In the genomic region with DNA sequence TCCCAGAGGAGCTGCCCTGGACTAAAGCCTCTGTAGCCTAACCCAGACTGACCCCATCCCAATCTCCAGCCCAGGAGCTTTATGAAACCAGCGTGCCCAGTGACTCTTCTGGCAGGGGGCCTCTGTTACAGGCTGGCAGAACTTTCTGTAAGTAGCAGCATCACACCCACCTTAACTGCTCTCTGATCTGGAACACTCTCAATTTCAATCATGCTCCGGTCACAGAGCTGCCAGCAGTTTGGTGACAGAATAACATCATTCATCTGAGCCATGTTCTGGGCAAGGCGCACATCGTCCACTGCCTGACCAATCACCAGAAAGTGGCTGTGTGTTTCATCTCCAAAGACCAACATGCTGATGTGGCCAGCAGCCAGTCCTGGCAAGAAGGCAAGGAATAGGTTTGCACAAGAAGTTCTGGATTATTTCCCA, we compare ENCODE assay signal across 10 cellular contexts. TPM values are rescaled to one million over a fixed set of nuclear protein-coding genes. Genes with fewer than 3 reads are reported as not detected.
A peak's percentile ranks its signal among the peaks of the same experiment; 100 is the strongest.
DNase-seq lines count a peak whose midpoint lies in the region; ATAC-seq and TF ChIP-seq lines count a peak whose summit lies in the region.
"Had no signal": no experiment of that assay in that cellular context is flagged by ENCODE, and none has a peak within 500 bp of the region (broad histone marks: within the 10 kb centered on the region; RNA-seq: fewer than 3 reads in every experiment).

No MANE protein-coding gene starts in this region.

- H3K4me3 Mint-ChIP-seq in natural killer cell = no peak overlapping the region
- H3K4me3 Mint-ChIP-seq: brain; CD8-positive, alpha-beta memory T cell had no signal

- no peaks in the 10 kb centered on the region for H3K9me3 Mint-ChIP-seq in natural killer cell
- H3K9me3 Mint-ChIP-seq: brain; CD8-positive, alpha-beta memory T cell had no signal

- peak; percentile 31 for DNase-seq in GM10266 (ENCODE audit: extremely low spot score)
- peak; percentile 39 for DNase-seq in left cardiac atrium
- DNase-seq in natural killer cell = no peak
- DNase-seq in head of caudate nucleus = no peak
- DNase-seq in EL = no peak
- no peak for DNase-seq in OCI-M1 (lab: John Stamatoyannopoulos, UW)
- DNase-seq: CD8-positive, alpha-beta memory T cell had no signal

- peaks cover 0 to 6% of the 10 kb centered on the region in 2 donors for H3K27me3 Mint-ChIP-seq in natural killer cell (ENCODE audit: low read depth in 2 of 2)
- H3K27me3 Mint-ChIP-seq: brain had no signal

- intact Hi-C loops in left cardiac atrium (cut with DNase I) (no loop called here), natural killer cell (cut with micrococcal nuclease) (no loop called here), head of caudate nucleus (cut with DNase I) (no loop called here)

- H3K4me1 Mint-ChIP-seq in natural killer cell = no peaks in the 10 kb centered on the region
- H3K4me1 Mint-ChIP-seq: CD8-positive, alpha-beta memory T cell had no signal

- no peak overlapping the region for H3K27ac Mint-ChIP-seq in natural killer cell
- H3K27ac Mint-ChIP-seq: brain had no signal

- ATAC-seq in GM19468 (IDR thresholded peaks at IDR 0.05; ENCODE audit: extremely low read depth, unreplicated experiment) = peak; percentile 84
- peak; percentile 80 for ATAC-seq in HG03342 (IDR thresholded peaks at IDR 0.05; ENCODE audit: unreplicated experiment)
- peak; percentile 65 to 93 for ATAC-seq in left cardiac atrium
- ATAC-seq in natural killer cell = no peak

- TF ChIP-seq CTCF in GM10266 (IDR thresholded peaks at IDR 0.05; ENCODE audit: control insufficient read depth, insufficient read depth, low read depth, missing control alignments) = no peak
- TF ChIP-seq CTCF in natural killer cell (IDR thresholded peaks at IDR 0.05) = no peak

- H3K36me3 Mint-ChIP-seq in natural killer cell = no peaks in the 10 kb centered on the region
- H3K36me3 Mint-ChIP-seq: brain; CD8-positive, alpha-beta memory T cell had no signal

RNA-seq across cellular contexts. Expression of gene ADCY10, which starts 14.7 kb away (rescaled TPM):
- total RNA-seq in left cardiac atrium (under 1 TPM; 0.06 to 0.21 TPM), natural killer cell (under 1 TPM in 2 of 3 donors, not detected in 1; 0.42 to 1.00 TPM)

RNA-seq across cellular contexts. Expression of gene DCAF6, which starts 37.2 kb away (rescaled TPM):
- total RNA-seq in left cardiac atrium = 100 to 1,000 TPM; 129 TPM
- 10 to 100 TPM; 21.8 to 31.8 (median 27.8) TPM for total RNA-seq in natural killer cell

RNA-seq across cellular contexts. Expression of gene MPC2, which starts 37.6 kb away (rescaled TPM):
- total RNA-seq in left cardiac atrium = 100 to 1,000 TPM; 153 to 172 TPM
- total RNA-seq in natural killer cell = 10 to 100 TPM; 33.1 to 47.4 (median 34.9) TPM

Comparison
In these comparisons a context has a peak if more than half of its experiments do, and no peak if none do; other contexts are left out.
1. DNase-seq: peak in GM10266 (single experiment) and left cardiac atrium (single experiment); none in natural killer cell (single experiment), head of caudate nucleus (0 of 42), EL (single experiment) and OCI-M1 (single experiment).
2. ATAC-seq: peak in GM19468 (single experiment), HG03342 (single experiment) and left cardiac atrium (2 of 2); none in natural killer cell (0 of 3).